In genomic region chr9:98732801-98733200, GRCh38 we compare ENCODE assay signal across 20 cellular contexts. TPM values are rescaled to one million over a fixed set of nuclear protein-coding genes. Genes with fewer than 3 reads are reported as not detected.
DNase-seq lines count a peak whose midpoint lies in the region; ATAC-seq, FAIRE-seq and TF ChIP-seq lines count a peak whose summit lies in the region.
"Had no signal": no experiment of that assay in that cellular context is flagged by ENCODE, and none has a peak within 500 bp of the region (broad histone marks: within the 10 kb centered on the region; RNA-seq: fewer than 3 reads in every experiment).

No MANE protein-coding gene starts in this region.

- peaks cover 0 to 43% (median 0%) of the 10 kb centered on the region in 3 donors for H3K36me3 ChIP-seq in esophagus squamous epithelium

- no peak overlapping the region for H3K18ac ChIP-seq in H9 (ENCODE audit: insufficient read length, low read depth, low read length)

- no peaks in the 10 kb centered on the region for H3K4me1 ChIP-seq in H9 (ENCODE audit: insufficient read depth, low read length)
- no peaks in the 10 kb centered on the region for H3K4me1 ChIP-seq in esophagus squamous epithelium
- H3K4me1 ChIP-seq: HAP-1 had no signal

- H2BK15ac ChIP-seq in H9 (ENCODE audit: low read depth, low read length), result no peak overlapping the region

- H4K20me1 ChIP-seq in H9 (ENCODE audit: control insufficient read depth, insufficient read depth, insufficient read length), result no peaks in the 10 kb centered on the region

- no peak overlapping the region for H4K5ac ChIP-seq in H9 (ENCODE audit: insufficient read length, low read depth, low read length)

- no peaks in the 10 kb centered on the region for H3K79me1 ChIP-seq in H9 (ENCODE audit: insufficient read depth, low read depth, low read length, poor library complexity, severe bottlenecking)

- no peak overlapping the region for H2AFZ ChIP-seq in H9 (ENCODE audit: low read length)

- DNase-seq in H9, result no peak
- no peak for DNase-seq in WTC11 (ENCODE audit: low spot score)
- DNase-seq in nephron progenitor cell, result no peak
- no peak for DNase-seq in NCI-H2029 (lab: John Stamatoyannopoulos, UW)
- no peak for DNase-seq in esophagus squamous epithelium (lab: John Stamatoyannopoulos, UW)
- DNase-seq in T-helper 2 cell, result no peak
- no peak for DNase-seq in HTR-8/SVneo (ENCODE audit: insufficient read length, low spot score)
- DNase-seq: CD8-positive, alpha-beta T cell; COR-L47; DMS153; DMS79 treated with DMSO at 0.1 percent for 48 hours; EL; GOT3 had no signal

- no peak for ATAC-seq in WTC11
- ATAC-seq: CD8-positive, alpha-beta T cell had no signal

- H3K23ac ChIP-seq in H9 (ENCODE audit: insufficient read length, low read depth, low read length), result no peak overlapping the region

- no peak overlapping the region for H3K4me2 ChIP-seq in H9 (ENCODE audit: insufficient read depth, insufficient read length, low read length)

- TF ChIP-seq CTCF in H9 (conservative IDR thresholded peaks at IDR 0.05), result no peak
- TF ChIP-seq CTCF in WTC11 (IDR thresholded peaks at IDR 0.05), result no peak
- no peak for TF ChIP-seq CTCF in nephron progenitor cell (IDR thresholded peaks at IDR 0.05)
- no peak for TF ChIP-seq CTCF in esophagus squamous epithelium (IDR thresholded peaks at IDR 0.05)

- no peak overlapping the region; the same call in 1 of the 2 replicates for H3K14ac ChIP-seq in H9 (ENCODE audit: insufficient read depth, low read length)

- no peak for FAIRE-seq in HTR-8/SVneo (lab: Jason Lieb, UNC)
- FAIRE-seq: A204.1, D721Med, G401.6, GM12891 had no signal

- H3K27ac Mint-ChIP-seq in H9, result peak overlapping the region in 2 of 3 experiments; percentile 8 to 33; a peak in 1 of 7 replicates
- H3K27ac Mint-ChIP-seq in WTC11, result 0 out of 2 replicates have a peak overlapping the region, but pooled peaks have one; percentile 20
- H3K27ac Mint-ChIP-seq in nephron progenitor cell, result peak overlapping the region; percentile 34
- H3K27ac Mint-ChIP-seq: B cell; CD8-positive, alpha-beta T cell had no signal

- H3K27ac ChIP-seq in H9 (ENCODE audit: insufficient read length, low read depth, low read length) (no peak overlapping the region), esophagus squamous epithelium (no peak overlapping the region)

- H3K27me3 ChIP-seq in H9 (ENCODE audit: insufficient read depth, low read length) (no peaks in the 10 kb centered on the region), esophagus squamous epithelium (no peaks in the 10 kb centered on the region)

- no peak overlapping the region for H4K91ac ChIP-seq in H9 (ENCODE audit: insufficient read length, low read depth, low read length)

- no peaks in the 10 kb centered on the region for H3K9me3 ChIP-seq in H9 (ENCODE audit: control insufficient read depth, low read depth, low read length)
- H3K9me3 ChIP-seq in esophagus squamous epithelium, result no peaks in the 10 kb centered on the region
- H3K9me3 ChIP-seq: HAP-1 had no signal

- H3K56ac ChIP-seq in H9 (ENCODE audit: insufficient read length, low read depth, low read length), result no peak overlapping the region

- no peak overlapping the region for H2BK5ac ChIP-seq in H9 (ENCODE audit: insufficient read length, low read length)

- no peaks in the 10 kb centered on the region; a peak in 1 of 5 replicates for H3K9me3 Mint-ChIP-seq in H9
- peaks cover 5% of the 10 kb centered on the region for H3K9me3 Mint-ChIP-seq in WTC11
- peaks cover 8% of the 10 kb centered on the region for H3K9me3 Mint-ChIP-seq in nephron progenitor cell
- H3K9me3 Mint-ChIP-seq: CD8-positive, alpha-beta T cell had no signal

- H3K4me3 Mint-ChIP-seq in H9, result no peak overlapping the region
- H3K4me3 Mint-ChIP-seq in WTC11, result no peak overlapping the region
- no peak overlapping the region for H3K4me3 Mint-ChIP-seq in nephron progenitor cell
- H3K4me3 Mint-ChIP-seq: B cell; CD14-positive monocyte; CD8-positive, alpha-beta T cell had no signal

- peaks cover 10 to 13% of the 10 kb centered on the region in 2 experiments for H3K4me1 Mint-ChIP-seq in H9
- H3K4me1 Mint-ChIP-seq in WTC11, result peaks cover 11% of the 10 kb centered on the region
- H3K4me1 Mint-ChIP-seq in nephron progenitor cell, result no peaks in the 10 kb centered on the region
- H3K4me1 Mint-ChIP-seq: B cell had no signal

- no peak overlapping the region for H3T11ph ChIP-seq in H9 (ENCODE audit: low read length)

- no peaks in the 10 kb centered on the region for H3K23me2 ChIP-seq in H9 (ENCODE audit: insufficient read length, low read depth, low read length, poor library complexity, severe bottlenecking)

- H4K8ac ChIP-seq in H9 (replicated peaks; ENCODE audit: insufficient read length, low read depth, low read length), result no peak overlapping the region

- H3K27me3 Mint-ChIP-seq in H9 (ENCODE audit: low read depth) (peaks cover 11% of the 10 kb centered on the region), WTC11 (ENCODE audit: low read depth) (no peaks in the 10 kb centered on the region), nephron progenitor cell (ENCODE audit: low read depth, poor library complexity) (peaks cover 2% of the 10 kb centered on the region)
- H3K27me3 Mint-ChIP-seq: B cell had no signal

- no peak overlapping the region for H2BK20ac ChIP-seq in H9 (ENCODE audit: low read depth, low read length, poor library complexity, severe bottlenecking)

- H3K79me2 ChIP-seq in H9 (ENCODE audit: insufficient read depth, low read length), result no peaks in the 10 kb centered on the region

- POLR2A ChIA-PET in WTC11 (lab: Charles Lee), result no interaction called here

- H2BK120ac ChIP-seq in H9 (ENCODE audit: low read depth, low read length, poor library complexity, severe bottlenecking), result no peak overlapping the region

- intact Hi-C loops in esophagus squamous epithelium (cut with DNase I), result no loop called here

- H3K4me3 ChIP-seq in esophagus squamous epithelium, result no peak overlapping the region
- H3K4me3 ChIP-seq: HAP-1 had no signal

- H2BK12ac ChIP-seq in H9 (ENCODE audit: insufficient read length, low read depth, low read length), result no peak overlapping the region

- H3K9ac ChIP-seq in H9 (ENCODE audit: extremely low read depth, insufficient read length, low read length), result no peak overlapping the region

- no peak overlapping the region for H3K4ac ChIP-seq in H9 (ENCODE audit: low read depth, low read length)

- no CpG with 5 or more reads among the region's 9 CpGs for WGBS in H9 (ENCODE audit: extremely low coverage, insufficient read length, low lambda C conversion rate)
- 36 to 44% methylated on average over 7 to 9 of the region's 9 CpGs for WGBS in esophagus squamous epithelium, 2 donors

- CTCF ChIA-PET in WTC11 (lab: Charles Lee), result no interaction called here

- no peak for TF ChIP-seq POLR2A in esophagus squamous epithelium (IDR thresholded peaks at IDR 0.05)

- H2AK5ac ChIP-seq in H9 (ENCODE audit: insufficient read length, low read length), result no peak overlapping the region

- peaks cover 16 to 44% (median 43%) of the 10 kb centered on the region in 3 experiments for H3K36me3 Mint-ChIP-seq in H9 (ENCODE audit: insufficient read depth in 1 of 3, low read depth in 3 of 3)
- peaks cover 26% of the 10 kb centered on the region for H3K36me3 Mint-ChIP-seq in WTC11
- H3K36me3 Mint-ChIP-seq in nephron progenitor cell (ENCODE audit: low read depth), result peaks cover 39% of the 10 kb centered on the region
- H3K36me3 Mint-ChIP-seq: CD14-positive monocyte had no signal

TF ChIP-seq in WTC11, 78 proteins besides CTCF, POLR2A, EP300 and RAD21:
- TF ChIP-seq ZMAT4 (CRISPR knock-in tag; IDR thresholded peaks at IDR 0.05) (no peak), MXD4 (CRISPR knock-in tag; IDR thresholded peaks at IDR 0.05; ENCODE audit: borderline replicate concordance) (no peak), ATF1 (CRISPR knock-in tag; IDR thresholded peaks at IDR 0.05) (no peak), PRRX2 (CRISPR knock-in tag; IDR thresholded peaks at IDR 0.05) (no peak), AFF4 (CRISPR knock-in tag; IDR thresholded peaks at IDR 0.05; ENCODE audit: borderline replicate concordance) (no peak), MYBL2 (CRISPR knock-in tag; IDR thresholded peaks at IDR 0.05) (no peak), RELA (CRISPR knock-in tag; IDR thresholded peaks at IDR 0.05; ENCODE audit: borderline replicate concordance) (no peak), ZNF317 (CRISPR knock-in tag; IDR thresholded peaks at IDR 0.05; ENCODE audit: borderline replicate concordance, low read depth) (no peak)

RNA-seq across cellular contexts. Expression of gene GABBR2, which starts 24.1 kb away (rescaled TPM):
- total RNA-seq in H9 (2021) (0.66 and 0.94 TPM in 2 replicates), WTC11 (2021) (0.92 to 2.2 TPM (median 1.5 TPM) in 3 replicates), esophagus squamous epithelium (not detected)
- total RNA-seq: B cell; CD8-positive, alpha-beta T cell had no signal
